ENCODE assay signal across 1 cellular context in the genomic region with DNA sequence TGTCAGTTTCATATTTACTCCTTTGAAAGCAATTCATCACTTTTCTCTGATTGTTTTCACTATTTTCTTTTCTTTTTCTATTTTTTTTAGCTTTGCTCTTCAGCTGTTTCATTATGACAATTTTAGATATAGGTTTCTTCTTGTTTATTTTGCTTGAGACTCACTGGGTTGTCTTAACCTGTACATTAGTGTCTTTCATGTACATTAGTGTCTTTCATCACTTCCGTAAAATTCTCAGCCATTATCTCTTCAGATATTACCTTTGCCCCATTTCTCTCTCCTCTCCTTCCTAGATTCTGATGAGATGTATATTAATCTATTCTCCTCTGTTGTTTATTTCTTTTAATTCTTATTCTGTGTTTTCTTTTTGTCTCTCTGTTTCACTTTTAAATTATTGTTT.
TF ChIP-seq lines count a peak whose summit lies in the region.

No MANE protein-coding gene starts in this region.

TF ChIP-seq in K562, 482 proteins besides CTCF, POLR2A, EP300 and RAD21 (continues in another document):
- TF ChIP-seq HDAC3 (IDR thresholded peaks at IDR 0.05; ENCODE audit: borderline replicate concordance, partially characterized antibody) (no peak), ZFP30 (CRISPR knock-in tag; IDR thresholded peaks at IDR 0.05; ENCODE audit: borderline replicate concordance) (no peak), GABPA (tag; conservative IDR thresholded peaks at IDR 0.05; ENCODE audit: low read depth) (peak; percentile 55), SUPT5H (IDR thresholded peaks at IDR 0.05) (no peak), NCOA2 (IDR thresholded peaks at IDR 0.05; ENCODE audit: partially characterized antibody in 2 of 2) (peak in 1 of 2 experiments; percentile 13), KLF1 (tag; IDR thresholded peaks at IDR 0.05) (no peak), ZC3H8 (IDR thresholded peaks at IDR 0.05) (no peak), SMARCA4 (IDR thresholded peaks at IDR 0.05) (peak; percentile 29; the same call in 1 of the 2 replicates), ATF7 (IDR thresholded peaks at IDR 0.05) (no peak), ZNF253 (CRISPR knock-in tag; conservative IDR thresholded peaks at IDR 0.05) (no peak), DMBX1 (CRISPR knock-in tag; IDR thresholded peaks at IDR 0.05; ENCODE audit: borderline replicate concordance) (no peak), ZNF23 (CRISPR knock-in tag; IDR thresholded peaks at IDR 0.05) (no peak), HMGN3 (IDR thresholded peaks at IDR 0.05; ENCODE audit: borderline replicate concordance, extremely low read depth, insufficient read length, low read depth, low read length) (no peak), XRCC3 (IDR thresholded peaks at IDR 0.05) (no peak), ARID1B (IDR thresholded peaks at IDR 0.05) (0 out of 2 replicates have a peak, but pooled peaks have one; percentile 19), MEIS2 (IDR thresholded peaks at IDR 0.05; ENCODE audit: partially characterized antibody) (peak; percentile 63), ZNF609 (CRISPR knock-in tag; IDR thresholded peaks at IDR 0.05; ENCODE audit: borderline replicate concordance) (no peak), OTX1 (CRISPR knock-in tag; IDR thresholded peaks at IDR 0.05) (no peak), ZNF551 (CRISPR knock-in tag; IDR thresholded peaks at IDR 0.05) (no peak), AFF1 (IDR thresholded peaks at IDR 0.05; ENCODE audit: low read depth in 1 of 2, partially characterized antibody in 2 of 2) (peak in 1 of 2 experiments; percentile 38), CBX1 (IDR thresholded peaks at IDR 0.05; ENCODE audit: low read depth) (no peak), LEF1 (IDR thresholded peaks at IDR 0.05) (0 out of 2 replicates have a peak, but pooled peaks have one; percentile 27), ZNF224 (CRISPR knock-in tag; IDR thresholded peaks at IDR 0.05) (no peak), WHSC1 (IDR thresholded peaks at IDR 0.05; ENCODE audit: low read length) (no peak), RBM17 (IDR thresholded peaks at IDR 0.05; ENCODE audit: borderline replicate concordance, low read depth, low read length) (no peak), FOXJ2 (tag; IDR thresholded peaks at IDR 0.05) (no peak), ELF4 (CRISPR knock-in tag; IDR thresholded peaks at IDR 0.05) (0 out of 2 replicates have a peak, but pooled peaks have one; percentile 29)
- TF ChIP-seq, protein P1, sequence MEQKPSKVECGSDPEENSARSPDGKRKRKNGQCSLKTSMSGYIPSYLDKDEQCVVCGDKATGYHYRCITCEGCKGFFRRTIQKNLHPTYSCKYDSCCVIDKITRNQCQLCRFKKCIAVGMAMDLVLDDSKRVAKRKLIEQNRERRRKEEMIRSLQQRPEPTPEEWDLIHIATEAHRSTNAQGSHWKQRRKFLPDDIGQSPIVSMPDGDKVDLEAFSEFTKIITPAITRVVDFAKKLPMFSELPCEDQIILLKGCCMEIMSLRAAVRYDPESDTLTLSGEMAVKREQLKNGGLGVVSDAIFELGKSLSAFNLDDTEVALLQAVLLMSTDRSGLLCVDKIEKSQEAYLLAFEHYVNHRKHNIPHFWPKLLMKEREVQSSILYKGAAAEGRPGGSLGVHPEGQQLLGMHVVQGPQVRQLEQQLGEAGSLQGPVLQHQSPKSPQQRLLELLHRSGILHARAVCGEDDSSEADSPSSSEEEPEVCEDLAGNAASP (IDR thresholded peaks at IDR 0.05): 0 out of 2 replicates have a peak, but pooled peaks have one; percentile 21
- TF ChIP-seq, protein P2, sequence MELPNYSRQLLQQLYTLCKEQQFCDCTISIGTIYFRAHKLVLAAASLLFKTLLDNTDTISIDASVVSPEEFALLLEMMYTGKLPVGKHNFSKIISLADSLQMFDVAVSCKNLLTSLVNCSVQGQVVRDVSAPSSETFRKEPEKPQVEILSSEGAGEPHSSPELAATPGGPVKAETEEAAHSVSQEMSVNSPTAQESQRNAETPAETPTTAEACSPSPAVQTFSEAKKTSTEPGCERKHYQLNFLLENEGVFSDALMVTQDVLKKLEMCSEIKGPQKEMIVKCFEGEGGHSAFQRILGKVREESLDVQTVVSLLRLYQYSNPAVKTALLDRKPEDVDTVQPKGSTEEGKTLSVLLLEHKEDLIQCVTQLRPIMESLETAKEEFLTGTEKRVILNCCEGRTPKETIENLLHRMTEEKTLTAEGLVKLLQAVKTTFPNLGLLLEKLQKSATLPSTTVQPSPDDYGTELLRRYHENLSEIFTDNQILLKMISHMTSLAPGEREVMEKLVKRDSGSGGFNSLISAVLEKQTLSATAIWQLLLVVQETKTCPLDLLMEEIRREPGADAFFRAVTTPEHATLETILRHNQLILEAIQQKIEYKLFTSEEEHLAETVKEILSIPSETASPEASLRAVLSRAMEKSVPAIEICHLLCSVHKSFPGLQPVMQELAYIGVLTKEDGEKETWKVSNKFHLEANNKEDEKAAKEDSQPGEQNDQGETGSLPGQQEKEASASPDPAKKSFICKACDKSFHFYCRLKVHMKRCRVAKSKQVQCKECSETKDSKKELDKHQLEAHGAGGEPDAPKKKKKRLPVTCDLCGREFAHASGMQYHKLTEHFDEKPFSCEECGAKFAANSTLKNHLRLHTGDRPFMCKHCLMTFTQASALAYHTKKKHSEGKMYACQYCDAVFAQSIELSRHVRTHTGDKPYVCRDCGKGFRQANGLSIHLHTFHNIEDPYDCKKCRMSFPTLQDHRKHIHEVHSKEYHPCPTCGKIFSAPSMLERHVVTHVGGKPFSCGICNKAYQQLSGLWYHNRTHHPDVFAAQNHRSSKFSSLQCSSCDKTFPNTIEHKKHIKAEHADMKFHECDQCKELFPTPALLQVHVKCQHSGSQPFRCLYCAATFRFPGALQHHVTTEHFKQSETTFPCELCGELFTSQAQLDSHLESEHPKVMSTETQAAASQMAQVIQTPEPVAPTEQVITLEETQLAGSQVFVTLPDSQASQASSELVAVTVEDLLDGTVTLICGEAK (IDR thresholded peaks at IDR 0.05): no peak
- TF ChIP-seq, protein P2 (CRISPR knock-in tag; IDR thresholded peaks at IDR 0.05): no peak
- TF ChIP-seq, protein P3, sequence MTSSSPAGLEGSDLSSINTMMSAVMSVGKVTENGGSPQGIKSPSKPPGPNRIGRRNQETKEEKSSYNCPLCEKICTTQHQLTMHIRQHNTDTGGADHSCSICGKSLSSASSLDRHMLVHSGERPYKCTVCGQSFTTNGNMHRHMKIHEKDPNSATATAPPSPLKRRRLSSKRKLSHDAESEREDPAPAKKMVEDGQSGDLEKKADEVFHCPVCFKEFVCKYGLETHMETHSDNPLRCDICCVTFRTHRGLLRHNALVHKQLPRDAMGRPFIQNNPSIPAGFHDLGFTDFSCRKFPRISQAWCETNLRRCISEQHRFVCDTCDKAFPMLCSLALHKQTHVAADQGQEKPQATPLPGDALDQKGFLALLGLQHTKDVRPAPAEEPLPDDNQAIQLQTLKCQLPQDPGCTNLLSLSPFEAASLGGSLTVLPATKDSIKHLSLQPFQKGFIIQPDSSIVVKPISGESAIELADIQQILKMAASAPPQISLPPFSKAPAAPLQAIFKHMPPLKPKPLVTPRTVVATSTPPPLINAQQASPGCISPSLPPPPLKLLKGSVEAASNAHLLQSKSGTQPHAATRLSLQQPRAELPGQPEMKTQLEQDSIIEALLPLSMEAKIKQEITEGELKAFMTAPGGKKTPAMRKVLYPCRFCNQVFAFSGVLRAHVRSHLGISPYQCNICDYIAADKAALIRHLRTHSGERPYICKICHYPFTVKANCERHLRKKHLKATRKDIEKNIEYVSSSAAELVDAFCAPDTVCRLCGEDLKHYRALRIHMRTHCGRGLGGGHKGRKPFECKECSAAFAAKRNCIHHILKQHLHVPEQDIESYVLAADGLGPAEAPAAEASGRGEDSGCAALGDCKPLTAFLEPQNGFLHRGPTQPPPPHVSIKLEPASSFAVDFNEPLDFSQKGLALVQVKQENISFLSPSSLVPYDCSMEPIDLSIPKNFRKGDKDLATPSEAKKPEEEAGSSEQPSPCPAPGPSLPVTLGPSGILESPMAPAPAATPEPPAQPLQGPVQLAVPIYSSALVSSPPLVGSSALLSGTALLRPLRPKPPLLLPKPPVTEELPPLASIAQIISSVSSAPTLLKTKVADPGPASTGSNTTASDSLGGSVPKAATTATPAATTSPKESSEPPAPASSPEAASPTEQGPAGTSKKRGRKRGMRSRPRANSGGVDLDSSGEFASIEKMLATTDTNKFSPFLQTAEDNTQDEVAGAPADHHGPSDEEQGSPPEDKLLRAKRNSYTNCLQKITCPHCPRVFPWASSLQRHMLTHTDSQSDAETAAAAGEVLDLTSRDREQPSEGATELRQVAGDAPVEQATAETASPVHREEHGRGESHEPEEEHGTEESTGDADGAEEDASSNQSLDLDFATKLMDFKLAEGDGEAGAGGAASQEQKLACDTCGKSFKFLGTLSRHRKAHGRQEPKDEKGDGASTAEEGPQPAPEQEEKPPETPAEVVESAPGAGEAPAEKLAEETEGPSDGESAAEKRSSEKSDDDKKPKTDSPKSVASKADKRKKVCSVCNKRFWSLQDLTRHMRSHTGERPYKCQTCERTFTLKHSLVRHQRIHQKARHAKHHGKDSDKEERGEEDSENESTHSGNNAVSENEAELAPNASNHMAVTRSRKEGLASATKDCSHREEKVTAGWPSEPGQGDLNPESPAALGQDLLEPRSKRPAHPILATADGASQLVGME (CRISPR knock-in tag; IDR thresholded peaks at IDR 0.05): no peak
